8 cellular contexts compared by ENCODE assay signal in the genomic region with DNA sequence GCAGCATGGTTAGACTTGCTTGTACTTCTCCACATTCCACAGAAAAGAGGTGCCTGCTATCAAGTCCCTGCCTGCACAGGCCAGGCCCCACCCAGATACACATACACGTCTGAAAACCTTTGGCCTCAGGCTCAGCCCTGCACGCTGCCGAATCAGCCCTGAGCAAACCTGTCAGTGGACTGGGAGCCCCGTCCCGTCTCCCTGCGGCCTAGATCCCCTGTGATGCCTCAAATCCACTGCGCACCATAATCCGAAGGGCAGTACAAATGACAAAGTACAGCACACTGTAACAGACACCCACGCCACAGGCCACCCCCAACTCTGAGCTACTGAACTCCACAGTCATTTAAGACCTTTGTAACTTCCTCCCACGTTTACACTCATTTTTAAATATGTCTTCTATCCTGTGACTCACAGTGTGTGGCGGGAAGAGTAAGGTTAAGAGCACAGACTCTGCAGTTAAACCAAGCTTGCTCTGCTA.
DNase-seq lines count a peak whose midpoint lies in the region; ATAC-seq and TF ChIP-seq lines count a peak whose summit lies in the region.

No MANE protein-coding gene starts in this region.

- H3K36me3 ChIP-seq in PC-9 (ENCODE audit: low read depth) (no peaks in the 10 kb centered on the region), left ventricle myocardium inferior (no peaks in the 10 kb centered on the region)
- no peaks in the 10 kb centered on the region for H3K36me3 ChIP-seq in effector memory CD4-positive, alpha-beta T cell (ENCODE audit: control insufficient read depth, insufficient read depth, low read length)
- H3K36me3 ChIP-seq in CD4-positive, alpha-beta memory T cell (ENCODE audit: insufficient read depth, low read length), result no peaks in the 10 kb centered on the region

- CTCF ChIA-PET in PC-9 (lab: Charles Lee), result interaction anchor here (1.0 kb wide), 1 partner anchor 29 kb away, joined by 3 read pairs; no protein-coding TSS in a partner anchor
- CTCF ChIA-PET in CD4-positive, alpha-beta memory T cell (lab: Charles Lee; ENCODE audit: partially characterized antibody), result no interaction called here

- H3K79me2 ChIP-seq in PC-9 (ENCODE audit: low read depth), result peaks cover 15% of the 10 kb centered on the region

- BruUV-seq in PC-9 (replicated peaks; lab: Mats Ljungman, UMichigan), result no TSS peak

- peak overlapping the region in 4 of 8 donors; percentile 17 to 52 (median 48) for H3K4me3 Mint-ChIP-seq in CD4-positive, alpha-beta memory T cell

- H3K9me3 ChIP-seq in PC-9 (ENCODE audit: insufficient read depth, low read depth) (no peaks in the 10 kb centered on the region), left ventricle myocardium inferior (replicated peaks) (peaks cover 8% of the 10 kb centered on the region)
- H3K9me3 ChIP-seq in effector memory CD4-positive, alpha-beta T cell (ENCODE audit: control insufficient read depth, low read length), result no peaks in the 10 kb centered on the region
- H3K9me3 ChIP-seq in CD4-positive, alpha-beta memory T cell (ENCODE audit: control insufficient read depth in 1 of 2, low read length in 2 of 2), result no peaks in the 10 kb centered on the region

- POLR2A ChIA-PET in PC-9 (lab: Charles Lee; ENCODE audit: unreplicated experiment), result no interaction called here
- POLR2A ChIA-PET in CD4-positive, alpha-beta memory T cell (lab: Charles Lee; ENCODE audit: partially characterized antibody), result no interaction called here

- DNase-seq in PC-9 (peak; percentile 24 to 46), choroid plexus epithelial cell (ENCODE audit: low read depth) (peak; percentile 70), left ventricle myocardium inferior (no peak)
- peak; percentile 67 for DNase-seq in stimulated activated CD4-positive, alpha-beta T cell treated with anti-CD3 and anti-CD28 coated beads, Interleukin-4, amount 100 ng/mL, for 24 hours
- DNase-seq in effector memory CD4-positive, alpha-beta T cell, result no peak
- no peak for DNase-seq in CD4-positive, alpha-beta memory T cell

- H3K27ac Mint-ChIP-seq in CD4-positive, alpha-beta memory T cell, result peak overlapping the region in 3 of 7 donors; percentile 10 to 67 (median 47)

- no peaks in the 10 kb centered on the region for H3K9me3 Mint-ChIP-seq in CD4-positive, alpha-beta memory T cell

- peaks cover 0 to 10% of the 10 kb centered on the region in 2 donors for H3K36me3 Mint-ChIP-seq in CD4-positive, alpha-beta memory T cell

- no peak overlapping the region for H2AFZ ChIP-seq in PC-9

- no peak for TF ChIP-seq CTCF in PC-9 (conservative IDR thresholded peaks at IDR 0.05)
- TF ChIP-seq CTCF in choroid plexus epithelial cell (conservative IDR thresholded peaks at IDR 0.05; ENCODE audit: low read depth, low read length), result no peak
- TF ChIP-seq CTCF in left ventricle myocardium inferior (IDR thresholded peaks at IDR 0.05; ENCODE audit: borderline replicate concordance), result no peak

- peak; percentile 77 for ATAC-seq in GM18517 (IDR thresholded peaks at IDR 0.05; ENCODE audit: unreplicated experiment)
- peak; percentile 75 for ATAC-seq in HG02623 (IDR thresholded peaks at IDR 0.05; ENCODE audit: unreplicated experiment)

- intact Hi-C loops in PC-9 (cut with micrococcal nuclease; ENCODE audit: unreplicated experiment), result no loop called here
- intact Hi-C loops in left ventricle myocardium inferior (cut with micrococcal nuclease), result no loop called here
- intact Hi-C loops in CD4-positive, alpha-beta memory T cell (cut with micrococcal nuclease), result no loop called here

- H3F3A ChIP-seq in PC-9 (ENCODE audit: insufficient read depth, low read depth), result peaks cover 25% of the 10 kb centered on the region

- no peak overlapping the region for H3K27ac ChIP-seq in PC-9
- H3K27ac ChIP-seq in left ventricle myocardium inferior (replicated peaks), result no peak overlapping the region
- H3K27ac ChIP-seq in effector memory CD4-positive, alpha-beta T cell (ENCODE audit: insufficient read depth, low read length, poor library complexity, severe bottlenecking), result no peak overlapping the region
- no peak overlapping the region for H3K27ac ChIP-seq in CD4-positive, alpha-beta memory T cell (ENCODE audit: low read depth, low read length)

- H3K27me3 ChIP-seq in PC-9 (ENCODE audit: insufficient read depth, low read depth) (no peaks in the 10 kb centered on the region), left ventricle myocardium inferior (ENCODE audit: low read depth) (no peaks in the 10 kb centered on the region)
- H3K27me3 ChIP-seq in effector memory CD4-positive, alpha-beta T cell (replicated peaks; ENCODE audit: control insufficient read depth, insufficient read depth, low read length, poor library complexity, severe bottlenecking), result no peaks in the 10 kb centered on the region
- H3K27me3 ChIP-seq in CD4-positive, alpha-beta memory T cell (ENCODE audit: insufficient read depth, low read length), result no peaks in the 10 kb centered on the region

- no peaks in the 10 kb centered on the region for H3K9me2 ChIP-seq in PC-9 (ENCODE audit: insufficient read depth)

- peaks cover 11 to 56% (median 38%) of the 10 kb centered on the region in 4 donors for H3K4me1 Mint-ChIP-seq in CD4-positive, alpha-beta memory T cell

- no peak overlapping the region for H3K4me3 ChIP-seq in PC-9
- no peak overlapping the region for H3K4me3 ChIP-seq in choroid plexus epithelial cell (ENCODE audit: low read depth, low read length)
- H3K4me3 ChIP-seq in left ventricle myocardium inferior, result no peak overlapping the region
- H3K4me3 ChIP-seq in effector memory CD4-positive, alpha-beta T cell (ENCODE audit: insufficient read depth, low read depth, low read length, poor library complexity, severe bottlenecking), result no peak overlapping the region
- H3K4me3 ChIP-seq in CD4-positive, alpha-beta memory T cell (ENCODE audit: low read length in 2 of 2), result no peak overlapping the region

- H4K20me1 ChIP-seq in PC-9 (ENCODE audit: insufficient read depth), result peaks cover 71% of the 10 kb centered on the region

- H3K27me3 Mint-ChIP-seq in CD4-positive, alpha-beta memory T cell, result no peaks in the 10 kb centered on the region

- H3K4me1 ChIP-seq in PC-9 (replicated peaks; ENCODE audit: insufficient read depth) (peaks cover 27% of the 10 kb centered on the region), left ventricle myocardium inferior (peaks cover 24% of the 10 kb centered on the region)
- H3K4me1 ChIP-seq in effector memory CD4-positive, alpha-beta T cell (ENCODE audit: control insufficient read depth, insufficient read depth, low read length, poor library complexity, severe bottlenecking), result peaks cover 4% of the 10 kb centered on the region
- H3K4me1 ChIP-seq in CD4-positive, alpha-beta memory T cell (ENCODE audit: insufficient read depth, low read length), result peaks cover 14% of the 10 kb centered on the region

- no peak overlapping the region for H3K4me2 ChIP-seq in PC-9

Comparison
In these comparisons a context has a peak if more than half of its experiments do, and no peak if none do; other contexts are left out.
1. DNase-seq: peak in PC-9 (2 of 2), choroid plexus epithelial cell (single experiment) and stimulated activated CD4-positive, alpha-beta T cell treated with anti-CD3 and anti-CD28 coated beads, Interleukin-4, amount 100 ng/mL, for 24 hours (single experiment); none in left ventricle myocardium inferior (single experiment), effector memory CD4-positive, alpha-beta T cell (0 of 3) and CD4-positive, alpha-beta memory T cell (0 of 5).